In the genomic region with DNA sequence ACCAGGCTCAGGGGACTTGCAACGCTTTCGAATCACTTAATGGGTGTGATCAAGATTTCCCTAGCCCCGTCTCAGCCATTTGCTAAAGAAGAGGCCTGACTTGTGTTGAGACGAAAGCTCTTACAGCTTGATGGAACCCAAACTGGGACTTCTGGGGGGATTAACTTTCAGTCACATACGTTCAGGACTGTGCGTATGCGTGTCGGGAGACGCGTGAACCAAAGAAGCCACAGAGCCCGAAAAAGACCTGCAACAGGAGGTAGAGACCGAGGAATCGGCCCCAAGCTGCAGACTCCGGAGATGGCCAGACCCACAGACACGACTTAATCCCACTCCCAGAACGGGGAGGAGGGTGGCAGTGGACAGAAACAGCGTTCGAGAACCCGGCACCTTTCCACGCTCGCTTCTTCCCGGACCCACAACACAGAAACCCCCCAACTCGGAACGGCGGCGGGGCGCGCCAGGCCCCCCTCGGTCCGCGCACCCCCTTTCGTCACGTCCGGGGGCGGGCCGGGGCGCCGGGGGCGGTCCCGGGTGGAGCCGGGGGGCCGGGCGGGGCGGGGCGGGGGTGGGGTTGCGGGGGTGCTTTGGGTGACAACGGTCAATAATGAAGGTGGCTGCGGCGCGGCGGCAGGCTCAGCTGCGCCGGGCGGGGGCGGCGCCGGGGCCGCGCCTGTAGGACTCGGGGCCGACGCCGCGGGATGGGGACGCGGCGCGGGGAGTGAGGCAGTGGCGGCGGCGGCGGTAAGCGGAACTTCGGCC, we compare ENCODE assay signal across 8 cellular contexts. TPM values are rescaled to one million over a fixed set of nuclear protein-coding genes. Genes with fewer than 3 reads are reported as not detected.
DNase-seq lines count a peak whose midpoint lies in the region; ATAC-seq and TF ChIP-seq lines count a peak whose summit lies in the region.

ATP11B (plus strand) TSS at position 604 of the 762 bp plus-strand sequence. CDS start 256 bp downstream, outside the sequence.

- H3K4me3 ChIP-seq in kidney epithelial cell (ENCODE audit: low read depth, low read length) = peak within 1 kb of the TSS; percentile 59

- DNase-seq in AG08396 (ENCODE audit: low spot score) (peak; percentile 92), NCI-H345 (lab: John Stamatoyannopoulos, UW) (peak; percentile 82), cerebellum (ENCODE audit: low spot score) (peak; percentile 94), kidney epithelial cell (ENCODE audit: low read depth) (no peak)
- DNase-seq in activated CD4-positive, CD25-positive, alpha-beta regulatory T cell treated with anti-CD3 and anti-CD28 coated beads, Interleukin-2, amount 50 U/mL, for 72 hours = peak; percentile 79
- DNase-seq in stimulated activated CD4-positive, alpha-beta T cell treated with anti-CD3 and anti-CD28 coated beads, Interleukin-15, amount 100 ng/mL, for 24 hours = peak; percentile 81

- H3K36me3 ChIP-seq in kidney epithelial cell (ENCODE audit: control insufficient read depth, insufficient read depth, low read length) = no peaks in the 10 kb centered on the region

- TF ChIP-seq CTCF in kidney epithelial cell (IDR thresholded peaks at IDR 0.05; ENCODE audit: insufficient read depth, low read length, poor library complexity, severe bottlenecking) = no peak

- ATAC-seq in GM18870 (IDR thresholded peaks at IDR 0.05; ENCODE audit: unreplicated experiment) = peak; percentile 44
- peak; percentile 60 for ATAC-seq in HG03097 (IDR thresholded peaks at IDR 0.05; ENCODE audit: low FRiP score, unreplicated experiment)

- no peaks in the 10 kb centered on the region for H3K27me3 ChIP-seq in kidney epithelial cell (ENCODE audit: control insufficient read depth, insufficient read depth, low read length)

RNA-seq across cellular contexts. Expression of gene ATP11B, which starts in this region (rescaled TPM):
- 79.5 TPM for total RNA-seq in cerebellum
- total RNA-seq in kidney epithelial cell = 28.4 and 38.6 TPM in 2 replicates
